29 cellular contexts compared by ENCODE assay signal in the genomic region with DNA sequence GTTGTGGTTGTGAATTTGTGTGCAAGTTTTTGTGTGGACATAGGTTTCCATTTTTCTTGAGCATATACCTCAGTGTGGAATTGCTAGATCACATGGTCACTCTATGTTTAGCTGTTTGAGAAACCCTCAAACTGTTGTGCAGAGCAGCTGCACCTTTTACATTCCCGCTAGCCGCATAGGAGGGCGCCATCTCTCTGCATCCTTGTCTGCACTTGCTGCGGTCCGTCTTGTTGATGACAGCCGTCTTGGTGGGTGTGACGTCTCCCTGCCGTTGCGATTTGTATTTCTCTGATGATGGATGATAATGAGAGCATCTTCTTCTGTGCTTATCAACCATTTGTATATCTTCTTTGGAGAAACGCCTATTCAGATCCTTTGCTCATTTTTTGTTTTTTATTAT. TPM values are rescaled to one million over a fixed set of nuclear protein-coding genes. Genes with fewer than 3 reads are reported as not detected.
DNase-seq lines count a peak whose midpoint lies in the region; ATAC-seq and TF ChIP-seq lines count a peak whose summit lies in the region.
"Had no signal": no experiment of that assay in that cellular context is flagged by ENCODE, and none has a peak within 500 bp of the region (broad histone marks: within the 10 kb centered on the region; RNA-seq: fewer than 3 reads in every experiment).

No MANE protein-coding gene starts in this region.

- H3K36me3 Mint-ChIP-seq in activated CD8-positive, alpha-beta memory T cell treated with anti-CD3 and anti-CD28 coated beads, Interleukin-2, amount 10 ng/mL, durations not matched to agents 7 days and 5 days: peaks cover 18% of the 10 kb centered on the region
- peaks cover 25% of the 10 kb centered on the region for H3K36me3 Mint-ChIP-seq in WTC11
- peaks cover 0 to 71% (median 10%) of the 10 kb centered on the region in 3 donors for H3K36me3 Mint-ChIP-seq in naive thymus-derived CD8-positive, alpha-beta T cell

- no peak overlapping the region for H3K4me3 ChIP-seq in DND-41 (ENCODE audit: low read depth in 1 of 2, low read length in 2 of 2)
- H3K4me3 ChIP-seq: coronary artery, GM12878, prostate gland, tibial nerve had no signal

- peaks cover 59% of the 10 kb centered on the region for H3K79me2 ChIP-seq in DND-41 (ENCODE audit: insufficient read depth, low read length)

- H3K4me2 ChIP-seq in DND-41 (ENCODE audit: insufficient read depth, low read length): no peak overlapping the region

- no peak overlapping the region for H3K9ac ChIP-seq in DND-41 (ENCODE audit: low read depth, low read length)

- no peak for DNase-seq in activated CD8-positive, alpha-beta memory T cell treated with anti-CD3 and anti-CD28 coated beads, Interleukin-2, amount 10 ng/mL, durations not matched to agents 7 days and 5 days
- no peak for DNase-seq in activated CD8-positive, alpha-beta memory T cell treated with anti-CD3 and anti-CD28 coated beads for 24 hours
- no peak for DNase-seq in DND-41
- DNase-seq in WTC11 (ENCODE audit: low spot score): no peak
- DNase-seq in naive thymus-derived CD8-positive, alpha-beta T cell: no peak
- no peak for DNase-seq in T-helper 9 cell
- no peak for DNase-seq in HUDEP-2 (lab: John Stamatoyannopoulos, UW; ENCODE audit: unreplicated experiment in 76 of 76)
- DNase-seq: activated CD4-positive, alpha-beta memory T cell treated with anti-CD3 and anti-CD28 coated beads for 36 hours; activated CD4-positive, alpha-beta T cell treated with anti-CD3 and anti-CD28 coated beads for 1 hour; activated CD8-positive, alpha-beta memory T cell treated with anti-CD3 and anti-CD28 coated beads, Interleukin-2, amount 50 U/mL, for 48 hours; activated effector memory CD4-positive, alpha-beta T cell treated with anti-CD3 and anti-CD28 coated beads, Interleukin-2, amount 50 U/mL, for 16 hours; caudate nucleus; CD4-positive, alpha-beta T cell; DMS 273 treated with DMSO at 0.1 percent for 48 hours; effector CD8-positive, alpha-beta T cell; mesenchymal stem cell; NK-92 treated with Interleukin-12 subunit alpha and Interleukin-12 subunit beta, amount 100 ng/mL, for 24 hours; SHP77; stimulated activated CD4-positive, alpha-beta T cell treated with anti-CD3 and anti-CD28 coated beads, Interleukin-4, amount 100 ng/mL, for 4 hours had no signal

- peaks cover 61% of the 10 kb centered on the region for H4K20me1 ChIP-seq in DND-41 (ENCODE audit: insufficient read depth, low read length)

- H3K9me3 ChIP-seq in DND-41 (ENCODE audit: insufficient read depth, low read length, severe bottlenecking): no peaks in the 10 kb centered on the region
- H3K9me3 ChIP-seq: prostate gland, tibial nerve had no signal

- no peaks in the 10 kb centered on the region for H3K27me3 Mint-ChIP-seq in activated CD8-positive, alpha-beta memory T cell treated with anti-CD3 and anti-CD28 coated beads, Interleukin-2, amount 10 ng/mL, durations not matched to agents 7 days and 5 days
- H3K27me3 Mint-ChIP-seq in WTC11 (ENCODE audit: low read depth): no peaks in the 10 kb centered on the region
- H3K27me3 Mint-ChIP-seq in naive thymus-derived CD8-positive, alpha-beta T cell: no peaks in the 10 kb centered on the region
- H3K27me3 Mint-ChIP-seq: activated CD4-positive, alpha-beta memory T cell treated with anti-CD3 and anti-CD28 coated beads for 36 hours; CD4-positive, alpha-beta T cell; IgD-negative memory B cell had no signal

- H3K27ac ChIP-seq in DND-41 (ENCODE audit: low read length): no peak overlapping the region
- H3K27ac ChIP-seq: coronary artery, prostate gland had no signal

- H3K36me3 ChIP-seq in DND-41 (ENCODE audit: insufficient read depth, low read length): peaks cover 93% of the 10 kb centered on the region
- H3K36me3 ChIP-seq: prostate gland had no signal

- peaks cover 4% of the 10 kb centered on the region for H3K4me1 Mint-ChIP-seq in activated CD8-positive, alpha-beta memory T cell treated with anti-CD3 and anti-CD28 coated beads, Interleukin-2, amount 10 ng/mL, durations not matched to agents 7 days and 5 days
- H3K4me1 Mint-ChIP-seq in WTC11: peaks cover 17% of the 10 kb centered on the region
- H3K4me1 Mint-ChIP-seq in naive thymus-derived CD8-positive, alpha-beta T cell: peaks cover 9 to 15% (median 14%) of the 10 kb centered on the region in 4 donors

- peak overlapping the region; percentile 56 for H3K27ac Mint-ChIP-seq in activated CD8-positive, alpha-beta memory T cell treated with anti-CD3 and anti-CD28 coated beads, Interleukin-2, amount 10 ng/mL, durations not matched to agents 7 days and 5 days
- peak overlapping the region; percentile 53 for H3K27ac Mint-ChIP-seq in WTC11
- H3K27ac Mint-ChIP-seq in naive thymus-derived CD8-positive, alpha-beta T cell: peak overlapping the region in 6 of 10 donors; percentile 8 to 72 (median 37)
- H3K27ac Mint-ChIP-seq: CD4-positive, alpha-beta T cell; IgD-negative memory B cell had no signal

- TF ChIP-seq CTCF in DND-41 (IDR thresholded peaks at IDR 0.05; ENCODE audit: borderline replicate concordance, extremely low read depth, low read length, poor library complexity, severe bottlenecking) (peak; percentile 16), WTC11 (IDR thresholded peaks at IDR 0.05) (no peak)

- POLR2A ChIA-PET in WTC11 (lab: Charles Lee): no interaction called here
- POLR2A ChIA-PET in naive thymus-derived CD8-positive, alpha-beta T cell (lab: Charles Lee): interaction anchor here (1.3 kb wide), 1 partner anchor 68 kb away, joined by 5 read pairs; no protein-coding TSS in a partner anchor

- no peaks in the 10 kb centered on the region for H3K9me3 Mint-ChIP-seq in activated CD8-positive, alpha-beta memory T cell treated with anti-CD3 and anti-CD28 coated beads, Interleukin-2, amount 10 ng/mL, durations not matched to agents 7 days and 5 days (ENCODE audit: low read depth)
- H3K9me3 Mint-ChIP-seq in WTC11: no peaks in the 10 kb centered on the region
- H3K9me3 Mint-ChIP-seq in naive thymus-derived CD8-positive, alpha-beta T cell: no peaks in the 10 kb centered on the region
- H3K9me3 Mint-ChIP-seq: activated CD4-positive, alpha-beta memory T cell treated with anti-CD3 and anti-CD28 coated beads for 36 hours; CD4-positive, alpha-beta T cell; IgD-negative memory B cell had no signal

- H3K27me3 ChIP-seq in DND-41 (ENCODE audit: insufficient read depth, low read length, poor library complexity): no peaks in the 10 kb centered on the region
- H3K27me3 ChIP-seq: tibial nerve had no signal

- CTCF ChIA-PET in activated CD8-positive, alpha-beta memory T cell treated with anti-CD3 and anti-CD28 coated beads, Interleukin-2, amount 10 ng/mL, durations not matched to agents 7 days and 5 days (lab: Charles Lee): no interaction called here
- CTCF ChIA-PET in WTC11 (lab: Charles Lee): interaction anchor here (1.1 to 2.5 kb wide), 3 partner anchors 10 to 124 kb away, joined by 3 to 14 read pairs (median 5); no protein-coding TSS in a partner anchor

- no peaks in the 10 kb centered on the region for H3K4me1 ChIP-seq in DND-41 (ENCODE audit: insufficient read depth, low read length)

- no peak overlapping the region for H2AFZ ChIP-seq in DND-41 (ENCODE audit: low read depth, low read length)

- H3K4me3 Mint-ChIP-seq in activated CD8-positive, alpha-beta memory T cell treated with anti-CD3 and anti-CD28 coated beads, Interleukin-2, amount 10 ng/mL, durations not matched to agents 7 days and 5 days: no peak overlapping the region
- no peak overlapping the region for H3K4me3 Mint-ChIP-seq in WTC11
- H3K4me3 Mint-ChIP-seq in naive thymus-derived CD8-positive, alpha-beta T cell: no peak overlapping the region
- H3K4me3 Mint-ChIP-seq: activated CD4-positive, alpha-beta memory T cell treated with anti-CD3 and anti-CD28 coated beads for 36 hours; CD4-positive, alpha-beta T cell had no signal

- ATAC-seq in activated CD8-positive, alpha-beta memory T cell treated with anti-CD3 and anti-CD28 coated beads, Interleukin-2, amount 10 ng/mL, durations not matched to agents 7 days and 5 days: no peak
- no peak for ATAC-seq in DND-41 (ENCODE audit: insufficient read depth, low read depth)
- ATAC-seq in WTC11: no peak
- ATAC-seq in naive thymus-derived CD8-positive, alpha-beta T cell: no peak
- no peak for ATAC-seq in HG02885 (IDR thresholded peaks at IDR 0.05; ENCODE audit: poor library complexity, unreplicated experiment)
- ATAC-seq: GM12878, Panc1 had no signal

TF ChIP-seq in WTC11, 78 proteins besides CTCF, POLR2A, EP300 and RAD21 (continues in another document):
- TF ChIP-seq, protein P1, sequence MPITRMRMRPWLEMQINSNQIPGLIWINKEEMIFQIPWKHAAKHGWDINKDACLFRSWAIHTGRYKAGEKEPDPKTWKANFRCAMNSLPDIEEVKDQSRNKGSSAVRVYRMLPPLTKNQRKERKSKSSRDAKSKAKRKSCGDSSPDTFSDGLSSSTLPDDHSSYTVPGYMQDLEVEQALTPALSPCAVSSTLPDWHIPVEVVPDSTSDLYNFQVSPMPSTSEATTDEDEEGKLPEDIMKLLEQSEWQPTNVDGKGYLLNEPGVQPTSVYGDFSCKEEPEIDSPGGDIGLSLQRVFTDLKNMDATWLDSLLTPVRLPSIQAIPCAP (CRISPR knock-in tag; IDR thresholded peaks at IDR 0.05): no peak

RNA-seq across cellular contexts. Expression of a gene that starts 25.1 kb away (rescaled TPM):
- under 1 TPM in 1 of 2 experiments, not detected in 1; 0.29 TPM for total RNA-seq in activated CD8-positive, alpha-beta memory T cell treated with anti-CD3 and anti-CD28 coated beads, Interleukin-2, amount 10 ng/mL, durations not matched to agents 7 days and 5 days
- total RNA-seq in WTC11 (2021): 0.80 to 1.9 TPM (median 1.5 TPM) in 3 replicates
- under 1 TPM; 0.49 to 0.60 TPM for total RNA-seq in naive thymus-derived CD8-positive, alpha-beta T cell
- under 1 TPM in 2 of 3 donors, not detected in 1; 0.16 to 0.69 TPM for polyA plus RNA-seq in naive thymus-derived CD8-positive, alpha-beta T cell
- total RNA-seq: GM12878, H4, NCI-H460, sciatic nerve, tibial nerve had no signal
- polyA plus RNA-seq: GM12878, IgD-negative memory B cell had no signal

RNA-seq across cellular contexts. Expression of a gene that starts 37.6 kb away (rescaled TPM):
- 100 to 1,000 TPM; 461 to 494 TPM for total RNA-seq in activated CD8-positive, alpha-beta memory T cell treated with anti-CD3 and anti-CD28 coated beads, Interleukin-2, amount 10 ng/mL, durations not matched to agents 7 days and 5 days
- 169 to 219 TPM (median 207 TPM) in 3 replicates for total RNA-seq in WTC11 (2021)
- total RNA-seq in naive thymus-derived CD8-positive, alpha-beta T cell: 100 to 1,000 TPM; 231 to 235 TPM
- polyA plus RNA-seq in naive thymus-derived CD8-positive, alpha-beta T cell: 100 to 1,000 TPM; 625 to 787 (median 649) TPM
- total RNA-seq: H4 had no signal

RNA-seq across cellular contexts. Expression of a gene that starts 43.1 kb away (rescaled TPM):
- 10 to 100 TPM; 88.1 to 93.9 TPM for total RNA-seq in activated CD8-positive, alpha-beta memory T cell treated with anti-CD3 and anti-CD28 coated beads, Interleukin-2, amount 10 ng/mL, durations not matched to agents 7 days and 5 days
- 57.3 to 65.6 TPM (median 61.8 TPM) in 3 replicates for total RNA-seq in WTC11 (2021)
- total RNA-seq in naive thymus-derived CD8-positive, alpha-beta T cell: 10 to 100 TPM; 78.7 to 81.2 TPM
- polyA plus RNA-seq in naive thymus-derived CD8-positive, alpha-beta T cell: 10 to 100 TPM in 2 of 3 donors, 1 to 10 TPM in 1; 7.3 to 25.1 (median 15.9) TPM

RNA-seq across cellular contexts. Expression of a gene that starts 49.6 kb away (rescaled TPM):
- total RNA-seq in activated CD8-positive, alpha-beta memory T cell treated with anti-CD3 and anti-CD28 coated beads, Interleukin-2, amount 10 ng/mL, durations not matched to agents 7 days and 5 days: 100 to 1,000 TPM; 112 to 134 TPM
- 96.9 to 113 TPM (median 109 TPM) in 3 replicates for total RNA-seq in WTC11 (2021)
- 10 to 100 TPM; 40.2 to 42.7 TPM for total RNA-seq in naive thymus-derived CD8-positive, alpha-beta T cell
- 10 to 100 TPM; 14.4 to 20.4 (median 18.5) TPM for polyA plus RNA-seq in naive thymus-derived CD8-positive, alpha-beta T cell
